8 cellular contexts compared by ENCODE assay signal in the genomic region with DNA sequence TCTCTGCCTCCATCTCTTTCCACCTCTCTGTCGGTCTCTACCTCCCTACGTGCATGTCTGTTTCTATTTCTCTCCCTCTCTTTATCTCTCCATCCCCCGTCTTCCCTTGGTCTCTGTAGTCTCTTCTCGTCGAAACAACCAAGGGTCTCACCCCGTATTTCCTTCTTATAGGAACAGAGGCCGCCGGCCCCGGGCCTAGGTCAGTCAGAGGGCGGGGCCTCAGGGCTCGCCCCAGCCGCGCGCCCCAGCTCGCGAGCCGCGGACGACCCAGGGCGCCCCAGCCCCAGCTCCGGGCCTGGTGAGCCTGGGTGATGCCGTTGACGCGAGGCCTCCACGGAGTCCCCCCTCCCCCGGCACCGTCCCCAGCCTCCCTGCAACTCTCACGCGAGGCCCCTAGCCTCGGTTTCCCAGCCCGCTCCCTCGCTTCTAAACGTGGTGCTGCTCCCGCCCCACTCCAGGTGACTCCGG. TPM values are rescaled to one million over a fixed set of nuclear protein-coding genes. Genes with fewer than 3 reads are reported as not detected.
DNase-seq lines count a peak whose midpoint lies in the region; ATAC-seq and TF ChIP-seq lines count a peak whose summit lies in the region.

No MANE protein-coding gene starts in this region.

- no peaks in the 10 kb centered on the region for H3K9me2 ChIP-seq in GM23338 (ENCODE audit: insufficient read depth)

- no peak for TF ChIP-seq CTCF in GM23338 (conservative IDR thresholded peaks at IDR 0.05; ENCODE audit: low read depth in 2 of 2)

- peak; percentile 58 for DNase-seq in DMS53 (lab: John Stamatoyannopoulos, UW)
- no peak for DNase-seq in DMS53 treated with DMSO at 0.1 percent for 48 hours (lab: John Stamatoyannopoulos, UW; ENCODE audit: unreplicated experiment)
- peak; percentile 57 for DNase-seq in GM23338 (ENCODE audit: low spot score)
- DNase-seq in NT2/D1 (ENCODE audit: low read depth, low spot score) = no peak
- peak; percentile 5 for DNase-seq in dermis blood vessel endothelial cell
- no peak for DNase-seq in NCI-H226
- no peak for DNase-seq in SW 1271 (lab: John Stamatoyannopoulos, UW)

- H3K4me1 Mint-ChIP-seq in GM23338 = peaks cover 10% of the 10 kb centered on the region

- H3K36me3 Mint-ChIP-seq in GM23338 (ENCODE audit: low read depth) = peaks cover 21% of the 10 kb centered on the region

- 0 out of 2 replicates have a peak, but pooled peaks cover 3% of the 10 kb centered on the region for H3K4me1 ChIP-seq in GM23338 (ENCODE audit: insufficient read depth)
- H3K4me1 ChIP-seq in NT2/D1 (ENCODE audit: insufficient read depth, insufficient read length) = peaks cover 5% of the 10 kb centered on the region
- no peaks in the 10 kb centered on the region for H3K4me1 ChIP-seq in muscle layer of colon (ENCODE audit: insufficient read depth, low read length)

- H3K9ac ChIP-seq in NT2/D1 (ENCODE audit: insufficient read length, low read depth) = peak overlapping the region; percentile 74
- peak overlapping the region; percentile 19 for H3K9ac ChIP-seq in muscle layer of colon (ENCODE audit: low read length)

- peaks cover 15% of the 10 kb centered on the region for H3K79me2 ChIP-seq in GM23338 (replicated peaks; ENCODE audit: insufficient read depth)

- H3F3A ChIP-seq in GM23338 (replicated peaks; ENCODE audit: low read depth) = no peaks in the 10 kb centered on the region

- H3K4me2 ChIP-seq in GM23338 = peak overlapping the region; percentile 76

- no peaks in the 10 kb centered on the region for H3K9me3 Mint-ChIP-seq in GM23338

- H3K27ac Mint-ChIP-seq in GM23338 = no peak overlapping the region

- H2AFZ ChIP-seq in GM23338 = no peak overlapping the region

- no peaks in the 10 kb centered on the region; the same call in 1 of the 2 replicates for H3K36me3 ChIP-seq in GM23338 (ENCODE audit: insufficient read depth)
- H3K36me3 ChIP-seq in NT2/D1 (ENCODE audit: insufficient read depth, insufficient read length, low read length) = peaks cover 29% of the 10 kb centered on the region
- peaks cover 5% of the 10 kb centered on the region for H3K36me3 ChIP-seq in muscle layer of colon (ENCODE audit: insufficient read depth, low read length)

- no peaks in the 10 kb centered on the region for H4K20me1 ChIP-seq in GM23338 (replicated peaks; ENCODE audit: insufficient read depth)

- H3K4me3 ChIP-seq in GM23338 (peak overlapping the region; percentile 60), NT2/D1 (ENCODE audit: insufficient read length, low read depth) (peak overlapping the region; percentile 42), muscle layer of colon (ENCODE audit: low read depth in 1 of 2, low read length in 2 of 2) (peak overlapping the region; percentile 50 to 61)

- H3K27me3 ChIP-seq in GM23338 (ENCODE audit: insufficient read depth) (no peaks in the 10 kb centered on the region), NT2/D1 (ENCODE audit: insufficient read depth, insufficient read length) (no peaks in the 10 kb centered on the region), muscle layer of colon (ENCODE audit: control insufficient read depth in 1 of 2, insufficient read depth in 2 of 2, low read length in 2 of 2) (peaks cover 0 to 10% of the 10 kb centered on the region in 2 donors)

- H3K4me3 Mint-ChIP-seq in GM23338 = peak overlapping the region; percentile 69

- H3K9me3 ChIP-seq in NT2/D1 (ENCODE audit: insufficient read depth, low read length) (no peaks in the 10 kb centered on the region), muscle layer of colon (ENCODE audit: low read length) (no peaks in the 10 kb centered on the region)

- peak; percentile 81 for ATAC-seq in GM23338

- H3K27ac ChIP-seq in GM23338 (ENCODE audit: low read depth) (no peak overlapping the region), muscle layer of colon (ENCODE audit: low read depth, low read length) (peak overlapping the region; percentile 44)

- H3K27me3 Mint-ChIP-seq in GM23338 (ENCODE audit: insufficient read depth, low read depth, poor library complexity) = peaks cover 2% of the 10 kb centered on the region

TF ChIP-seq in GM23338, 12 proteins besides CTCF, POLR2A, EP300 and RAD21:
- TF ChIP-seq EZH2phosphoT487 (IDR thresholded peaks at IDR 0.05; ENCODE audit: unreplicated experiment) (no peak), ETS1 (IDR thresholded peaks at IDR 0.05) (no peak)

RNA-seq across cellular contexts. Expression of gene TIMM17B, which starts 6.6 kb away (rescaled TPM):
- total RNA-seq in GM23338 (2014; rRNA removed; shearing (Covaris generic)) = 61.3 and 67.1 TPM in 2 replicates
- 147 and 158 TPM in 2 replicates for polyA plus RNA-seq in GM23338 (2016; fragmentation: Nextera tagmentation; extraction: Ambion mirVana)
- 25.3 and 27.1 TPM in 2 replicates for total RNA-seq in dermis blood vessel endothelial cell

RNA-seq across cellular contexts. Expression of gene PQBP1, which starts 6.8 kb away (rescaled TPM):
- total RNA-seq in GM23338 (2014; rRNA removed; shearing (Covaris generic)) = 53.2 and 63.4 TPM in 2 replicates
- 121 and 130 TPM in 2 replicates for polyA plus RNA-seq in GM23338 (2016; fragmentation: Nextera tagmentation; extraction: Ambion mirVana)
- 75.2 and 87.1 TPM in 2 replicates for total RNA-seq in dermis blood vessel endothelial cell

RNA-seq across cellular contexts. Expression of gene SLC35A2, which starts 20.5 kb away (rescaled TPM):
- 16.4 and 17.7 TPM in 2 replicates for total RNA-seq in GM23338 (2014; rRNA removed; shearing (Covaris generic))
- polyA plus RNA-seq in GM23338 (2016; fragmentation: Nextera tagmentation; extraction: Ambion mirVana) = 13.0 and 20.6 TPM in 2 replicates
- 13.6 and 16.7 TPM in 2 replicates for total RNA-seq in dermis blood vessel endothelial cell

RNA-seq across cellular contexts. Expression of gene PIM2, which starts 27.9 kb away (rescaled TPM):
- 336 and 359 TPM in 2 replicates for total RNA-seq in GM23338 (2014; rRNA removed; shearing (Covaris generic))
- polyA plus RNA-seq in GM23338 (2016; fragmentation: Nextera tagmentation; extraction: Ambion mirVana) = 232 and 237 TPM in 2 replicates
- total RNA-seq in dermis blood vessel endothelial cell = 4.8 and 6.5 TPM in 2 replicates

RNA-seq across cellular contexts. Expression of gene PCSK1N, which starts 55.6 kb away (rescaled TPM):
- total RNA-seq in GM23338 (2014; rRNA removed; shearing (Covaris generic)) = 4.0 and 15.6 TPM in 2 replicates
- 12.8 and 16.5 TPM in 2 replicates for polyA plus RNA-seq in GM23338 (2016; fragmentation: Nextera tagmentation; extraction: Ambion mirVana)
- total RNA-seq in dermis blood vessel endothelial cell = 0.17 and 0.42 TPM in 2 replicates

Comparison
In these comparisons a context has a peak if more than half of its experiments do, and no peak if none do; other contexts are left out.
1. DNase-seq: peak in DMS53 (single experiment), GM23338 (single experiment) and dermis blood vessel endothelial cell (single experiment); none in DMS53 treated with DMSO at 0.1 percent for 48 hours (single experiment), NT2/D1 (single experiment), NCI-H226 (single experiment) and SW 1271 (0 of 2).
2. Peak in every context shown above with its lines, with median percentiles within 50 percentile points of each other: H3K4me3 ChIP-seq.